11 cellular contexts compared by ENCODE assay signal in the genomic region with DNA sequence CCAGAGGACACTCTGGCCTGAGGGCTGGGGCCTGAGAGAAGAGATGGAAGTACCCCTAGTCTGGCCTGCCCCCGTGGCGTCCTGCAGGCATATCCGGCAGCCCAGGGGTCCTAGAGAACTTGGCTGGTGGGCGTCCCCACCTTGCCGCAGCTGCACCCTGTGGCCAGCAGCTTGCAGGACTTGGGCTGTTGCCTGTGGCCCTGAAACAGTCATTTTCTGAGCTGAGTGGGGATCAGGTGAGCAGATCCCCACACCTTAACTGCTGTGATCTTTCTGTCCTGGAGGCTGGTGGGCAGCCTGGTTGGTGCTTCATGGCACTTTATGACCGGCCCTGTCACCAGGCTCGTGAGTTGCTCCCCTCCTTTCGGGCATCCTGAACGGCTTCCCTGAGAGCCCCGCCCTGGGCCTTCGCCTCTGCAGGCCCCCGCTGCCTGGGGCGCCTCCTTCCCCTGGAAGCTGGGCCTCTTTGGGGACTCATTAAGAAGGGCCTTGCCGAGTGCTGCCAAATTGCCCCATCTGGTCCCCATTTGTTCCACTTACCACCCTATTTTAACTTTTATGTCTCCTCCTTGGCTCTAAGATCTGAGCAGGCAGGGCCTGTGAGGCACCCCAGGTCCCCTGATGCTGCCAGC.
DNase-seq lines count a peak whose midpoint lies in the region; TF ChIP-seq lines count a peak whose summit lies in the region.
"Had no signal": no experiment of that assay in that cellular context is flagged by ENCODE, and none has a peak within 500 bp of the region (broad histone marks: within the 10 kb centered on the region; RNA-seq: fewer than 3 reads in every experiment).

No MANE protein-coding gene starts in this region.

- DNase-seq in activated CD4-positive, alpha-beta T cell treated with anti-CD3 and anti-CD28 coated beads, Interleukin-2, amount 10 ng/mL, durations not matched to agents 24 days and 14 days: peak; percentile 71
- DNase-seq in activated CD4-positive, alpha-beta T cell treated with anti-CD3 and anti-CD28 coated beads for 4 hours: no peak
- DNase-seq in RWPE1 (ENCODE audit: low spot score): no peak
- DNase-seq in fibroblast of gingiva (ENCODE audit: low read depth): peak; percentile 42
- DNase-seq in cortex of kidney (lab: John Stamatoyannopoulos, UW): no peak
- no peak for DNase-seq in adrenal gland
- DNase-seq in NCI-H1417 treated with DMSO at 0.1 percent for 48 hours (lab: John Stamatoyannopoulos, UW): no peak
- DNase-seq: amniotic stem cell, pancreas, SHP77 treated with DMSO at 0.1 percent for 48 hours had no signal

- H3K27ac ChIP-seq in RWPE1 (peak overlapping the region; percentile 70), adrenal gland (peak overlapping the region in 1 of 5 donors; percentile 47)
- H3K27ac ChIP-seq: pancreas had no signal

- peak overlapping the region; percentile 58 for H3K4me3 Mint-ChIP-seq in activated CD4-positive, alpha-beta T cell treated with anti-CD3 and anti-CD28 coated beads, Interleukin-2, amount 10 ng/mL, durations not matched to agents 24 days and 14 days
- peak overlapping the region; percentile 43 for H3K4me3 Mint-ChIP-seq in stimulated activated naive CD8-positive, alpha-beta T cell treated with anti-CD3 and anti-CD28 coated beads, Interleukin-15, Interleukin-2, amounts not matched to agents 100 ng/mL and 50 ng/mL, for 24 hours

- TF ChIP-seq POLR2A in adrenal gland (IDR thresholded peaks at IDR 0.05): no peak

- no peaks in the 10 kb centered on the region for H3K27me3 Mint-ChIP-seq in activated CD4-positive, alpha-beta T cell treated with anti-CD3 and anti-CD28 coated beads, Interleukin-2, amount 10 ng/mL, durations not matched to agents 24 days and 14 days
- H3K27me3 Mint-ChIP-seq in stimulated activated naive CD8-positive, alpha-beta T cell treated with anti-CD3 and anti-CD28 coated beads, Interleukin-15, Interleukin-2, amounts not matched to agents 100 ng/mL and 50 ng/mL, for 24 hours: no peaks in the 10 kb centered on the region

- intact Hi-C loops in activated CD4-positive, alpha-beta T cell treated with anti-CD3 and anti-CD28 coated beads, Interleukin-2, amount 10 ng/mL, durations not matched to agents 24 days and 14 days (cut with micrococcal nuclease): loop anchor here (2.0 kb wide), 1 partner anchor 35 kb away; no protein-coding TSS in a partner anchor
- intact Hi-C loops in adrenal gland (cut with DNase I): loop anchor here in 1 of 2 donors (10.0 kb wide), 1 partner anchor 45 kb away; no protein-coding TSS in a partner anchor

- H3K4me3 ChIP-seq in adrenal gland: no peak overlapping the region
- H3K4me3 ChIP-seq: pancreas had no signal

- H3K9me3 Mint-ChIP-seq in activated CD4-positive, alpha-beta T cell treated with anti-CD3 and anti-CD28 coated beads, Interleukin-2, amount 10 ng/mL, durations not matched to agents 24 days and 14 days: no peaks in the 10 kb centered on the region
- no peaks in the 10 kb centered on the region for H3K9me3 Mint-ChIP-seq in stimulated activated naive CD8-positive, alpha-beta T cell treated with anti-CD3 and anti-CD28 coated beads, Interleukin-15, Interleukin-2, amounts not matched to agents 100 ng/mL and 50 ng/mL, for 24 hours

- POLR2A ChIA-PET in RWPE1 (lab: Yijun Ruan, JAX; ENCODE audit: low non-redundant PET): no interaction called here

- H3K4me1 ChIP-seq in adrenal gland (replicated peaks in 1 of 2): peaks cover 57 to 92% of the 10 kb centered on the region in 2 donors

- H3K36me3 ChIP-seq in adrenal gland (replicated peaks in 1 of 2): no peaks in the 10 kb centered on the region
- H3K36me3 ChIP-seq: pancreas had no signal

- H3K27ac Mint-ChIP-seq in activated CD4-positive, alpha-beta T cell treated with anti-CD3 and anti-CD28 coated beads, Interleukin-2, amount 10 ng/mL, durations not matched to agents 24 days and 14 days: peak overlapping the region; percentile 93
- peak overlapping the region; percentile 90 for H3K27ac Mint-ChIP-seq in stimulated activated naive CD8-positive, alpha-beta T cell treated with anti-CD3 and anti-CD28 coated beads, Interleukin-15, Interleukin-2, amounts not matched to agents 100 ng/mL and 50 ng/mL, for 24 hours

- peaks cover 88% of the 10 kb centered on the region for H3K4me1 Mint-ChIP-seq in activated CD4-positive, alpha-beta T cell treated with anti-CD3 and anti-CD28 coated beads, Interleukin-2, amount 10 ng/mL, durations not matched to agents 24 days and 14 days
- H3K4me1 Mint-ChIP-seq in stimulated activated naive CD8-positive, alpha-beta T cell treated with anti-CD3 and anti-CD28 coated beads, Interleukin-15, Interleukin-2, amounts not matched to agents 100 ng/mL and 50 ng/mL, for 24 hours (ENCODE audit: low read depth): peaks cover 100% of the 10 kb centered on the region

- CTCF ChIA-PET in RWPE1 (lab: Yijun Ruan, JAX): interaction anchor here (1.1 kb wide), 1 partner anchor 11 kb away, joined by 3 read pairs; no protein-coding TSS in a partner anchor

- H3K36me3 Mint-ChIP-seq in activated CD4-positive, alpha-beta T cell treated with anti-CD3 and anti-CD28 coated beads, Interleukin-2, amount 10 ng/mL, durations not matched to agents 24 days and 14 days (ENCODE audit: low read depth): peaks cover 8% of the 10 kb centered on the region
- no peaks in the 10 kb centered on the region for H3K36me3 Mint-ChIP-seq in stimulated activated naive CD8-positive, alpha-beta T cell treated with anti-CD3 and anti-CD28 coated beads, Interleukin-15, Interleukin-2, amounts not matched to agents 100 ng/mL and 50 ng/mL, for 24 hours (ENCODE audit: low read depth)

- H3K9me3 ChIP-seq in adrenal gland (replicated peaks in 1 of 3): no peaks in the 10 kb centered on the region
- H3K9me3 ChIP-seq: pancreas had no signal

- TF ChIP-seq CTCF in RWPE1 (conservative IDR thresholded peaks at IDR 0.05; ENCODE audit: low read depth) (no peak), adrenal gland (IDR thresholded peaks at IDR 0.05) (no peak)

- 67 to 89% (median 70%) methylated on average over 7 to 14 of the region's 14 CpGs for WGBS in adrenal gland, 4 donors

- no peaks in the 10 kb centered on the region for H3K27me3 ChIP-seq in adrenal gland
- H3K27me3 ChIP-seq: pancreas had no signal

Comparison
In these comparisons a context has a peak if more than half of its experiments do, and no peak if none do; other contexts are left out.
1. DNase-seq: peak in activated CD4-positive, alpha-beta T cell treated with anti-CD3 and anti-CD28 coated beads, Interleukin-2, amount 10 ng/mL, durations not matched to agents 24 days and 14 days (single experiment) and fibroblast of gingiva (single experiment); none in activated CD4-positive, alpha-beta T cell treated with anti-CD3 and anti-CD28 coated beads for 4 hours (0 of 2), RWPE1 (single experiment), cortex of kidney (single experiment), adrenal gland (0 of 7) and NCI-H1417 treated with DMSO at 0.1 percent for 48 hours (single experiment).